18 cellular contexts compared by ENCODE assay signal in the genomic region with DNA sequence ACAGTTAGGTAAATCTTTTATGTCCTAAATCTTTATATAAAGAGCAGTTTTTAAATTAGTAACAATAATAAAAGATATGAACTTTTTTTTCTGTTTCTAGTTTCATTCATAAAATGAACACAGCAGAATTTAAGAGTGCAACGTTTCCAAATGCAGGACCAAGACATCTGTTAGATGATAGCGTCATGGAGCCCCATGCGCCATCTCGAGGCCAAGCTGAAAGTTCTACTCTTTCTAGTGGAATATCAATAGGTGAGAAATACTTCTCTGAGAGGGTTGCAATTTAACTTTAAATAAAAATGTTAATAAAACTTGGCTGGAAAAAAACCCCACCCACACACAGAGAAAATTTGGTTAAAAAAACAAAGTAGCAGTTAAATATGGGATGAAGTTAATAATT.
A peak's percentile ranks its signal among the peaks of the same experiment; 100 is the strongest.
DNase-seq lines count a peak whose midpoint lies in the region; ATAC-seq, FAIRE-seq and TF ChIP-seq lines count a peak whose summit lies in the region.
"Had no signal": no experiment of that assay in that cellular context is flagged by ENCODE, and none has a peak within 500 bp of the region (broad histone marks: within the 10 kb centered on the region; RNA-seq: fewer than 3 reads in every experiment).

No MANE protein-coding gene starts in this region.

- H3K27me3 Mint-ChIP-seq in nephron progenitor cell (ENCODE audit: low read depth, poor library complexity), result no peaks in the 10 kb centered on the region
- H3K27me3 Mint-ChIP-seq: CD4-positive, alpha-beta T cell had no signal

- H3K4me1 Mint-ChIP-seq in nephron progenitor cell, result no peaks in the 10 kb centered on the region

- peak; percentile 95 for FAIRE-seq in TTC549 (lab: Jason Lieb, UNC)
- FAIRE-seq: GM12892, HepG2 had no signal

- no peak overlapping the region for H3K4me3 ChIP-seq in GM12865 (ENCODE audit: low read depth, low read length)

- peak; percentile 6 for DNase-seq in NCI-H1092 treated with DMSO at 0.1 percent for 48 hours (lab: John Stamatoyannopoulos, UW)
- no peak for DNase-seq in NCI-H1092 (lab: John Stamatoyannopoulos, UW)
- peak; percentile 13 for DNase-seq in GM12865 (ENCODE audit: low read depth)
- no peak for DNase-seq in nephron progenitor cell
- no peak for DNase-seq in Kasumi-1 (lab: John Stamatoyannopoulos, UW)
- no peak for DNase-seq in activated CD4-positive, CD25-positive, alpha-beta regulatory T cell treated with anti-CD3 and anti-CD28 coated beads, Interleukin-2, amount 50 U/mL, for 72 hours
- DNase-seq: CD4-positive, alpha-beta T cell; GDM1; GOT3; MM.1S; NCI-H187; NCI-H446 treated with DMSO at 0.1 percent for 48 hours; NCI-H82; SHP77 had no signal

- no peak for ATAC-seq in HG03460 (IDR thresholded peaks at IDR 0.05; ENCODE audit: unreplicated experiment)
- ATAC-seq: HepG2 had no signal

- no peak overlapping the region for H3K4me3 Mint-ChIP-seq in nephron progenitor cell
- H3K4me3 Mint-ChIP-seq: CD4-positive, alpha-beta T cell had no signal

- H3K36me3 Mint-ChIP-seq in nephron progenitor cell (ENCODE audit: low read depth), result peaks cover 42% of the 10 kb centered on the region

- TF ChIP-seq CTCF in GM12865 (IDR thresholded peaks at IDR 0.05; ENCODE audit: insufficient read depth, low read depth, low read length, missing control alignments) (peak; percentile 3), nephron progenitor cell (IDR thresholded peaks at IDR 0.05) (no peak)

- no peaks in the 10 kb centered on the region for H3K9me3 Mint-ChIP-seq in nephron progenitor cell
- H3K9me3 Mint-ChIP-seq: CD4-positive, alpha-beta T cell had no signal

- peak overlapping the region; percentile 50 for H3K27ac Mint-ChIP-seq in nephron progenitor cell
- H3K27ac Mint-ChIP-seq: CD4-positive, alpha-beta T cell had no signal

Comparison
In these comparisons a context has a peak if more than half of its experiments do, and no peak if none do; other contexts are left out.
1. DNase-seq: peak in NCI-H1092 treated with DMSO at 0.1 percent for 48 hours (single experiment) and GM12865 (single experiment); none in NCI-H1092 (single experiment), nephron progenitor cell (single experiment), Kasumi-1 (0 of 2) and activated CD4-positive, CD25-positive, alpha-beta regulatory T cell treated with anti-CD3 and anti-CD28 coated beads, Interleukin-2, amount 50 U/mL, for 72 hours (single experiment).